11 cellular contexts compared by ENCODE assay signal in the genomic region with DNA sequence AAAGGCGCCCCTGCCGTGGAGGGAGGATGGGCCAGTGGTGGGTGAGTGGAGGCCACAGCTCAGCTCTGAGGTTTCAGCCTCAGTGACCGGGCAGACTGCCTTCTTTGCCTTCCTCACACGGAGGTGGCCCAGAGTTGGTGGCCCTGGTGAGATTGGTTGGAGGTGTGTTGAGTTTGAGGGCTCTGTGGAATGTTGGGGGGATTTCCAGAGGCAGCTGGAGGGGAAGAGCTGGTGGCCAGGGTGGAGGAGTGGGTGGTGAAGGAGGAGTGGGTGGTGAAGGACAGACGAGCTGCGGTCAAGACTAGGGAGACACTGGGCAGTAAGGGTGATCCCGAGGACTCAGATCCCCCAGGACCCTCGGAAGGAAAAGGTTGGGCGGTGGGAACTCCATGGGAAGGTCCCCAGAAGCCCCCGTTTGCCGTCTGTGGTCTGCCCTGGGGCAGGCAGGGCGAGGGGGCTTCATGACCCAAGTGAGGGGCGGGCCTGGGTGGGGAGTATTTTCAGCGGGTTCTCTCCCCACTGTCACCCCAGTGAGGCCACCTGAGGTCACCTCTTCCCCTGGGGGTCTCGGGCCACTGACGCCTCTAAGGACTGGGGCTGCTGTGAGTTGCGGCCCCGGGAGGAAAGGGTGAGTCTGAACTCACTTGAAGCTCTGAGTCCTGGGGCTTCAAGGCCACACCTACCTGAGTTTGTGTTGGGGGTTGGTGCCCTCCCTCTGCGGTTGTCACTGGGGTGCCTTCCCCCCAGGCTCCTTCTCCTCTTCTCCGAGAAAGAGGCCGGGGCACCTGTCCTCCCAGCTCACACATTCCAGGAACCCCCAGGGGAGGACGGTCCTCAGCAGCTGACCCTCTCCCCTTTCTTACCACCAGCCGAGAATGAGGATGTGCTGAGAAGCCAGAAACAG. TPM values are rescaled to one million over a fixed set of nuclear protein-coding genes. Genes with fewer than 3 reads are reported as not detected.
DNase-seq lines count a peak whose midpoint lies in the region; ATAC-seq and TF ChIP-seq lines count a peak whose summit lies in the region.
"Had no signal": no experiment of that assay in that cellular context is flagged by ENCODE, and none has a peak within 500 bp of the region (broad histone marks: within the 10 kb centered on the region; RNA-seq: fewer than 3 reads in every experiment).

No MANE protein-coding gene starts in this region.

- H3K56ac ChIP-seq in mesendoderm (ENCODE audit: low read length): no peak overlapping the region

- H4K8ac ChIP-seq in mesendoderm (ENCODE audit: low read depth, low read length): no peak overlapping the region

- no peak overlapping the region for H2BK15ac ChIP-seq in mesendoderm (replicated peaks; ENCODE audit: low read depth)

- H4K5ac ChIP-seq in mesendoderm (ENCODE audit: low read length): no peak overlapping the region

- no peaks in the 10 kb centered on the region for H3K79me2 ChIP-seq in mesendoderm (ENCODE audit: control insufficient read depth, insufficient read depth, low read length)

- no peaks in the 10 kb centered on the region for H3K79me1 ChIP-seq in mesendoderm (ENCODE audit: low read length)

- H3K36me3 ChIP-seq in mesendoderm (ENCODE audit: control insufficient read depth, insufficient read depth, low read length) (no peaks in the 10 kb centered on the region), upper lobe of left lung (no peaks in the 10 kb centered on the region)
- H3K36me3 ChIP-seq: thyroid gland had no signal

- H3K9me3 ChIP-seq in upper lobe of left lung: no peaks in the 10 kb centered on the region
- H3K9me3 ChIP-seq: A549, thyroid gland had no signal

- H3K9ac ChIP-seq in mesendoderm (ENCODE audit: low read length): no peak overlapping the region
- H3K9ac ChIP-seq: GM23248 had no signal

- H3K18ac ChIP-seq in mesendoderm (ENCODE audit: low read length): no peak overlapping the region

- no peak overlapping the region for H3K4me2 ChIP-seq in mesendoderm (ENCODE audit: low read length)
- H3K4me2 ChIP-seq: A549 had no signal

- peak overlapping the region; percentile 24 for H3K23ac ChIP-seq in mesendoderm (ENCODE audit: low read length)

- no peak overlapping the region for H3K27ac ChIP-seq in mesendoderm (ENCODE audit: low read depth, low read length)
- peak overlapping the region; percentile 57 to 82 (median 70) for H3K27ac ChIP-seq in upper lobe of left lung
- H3K27ac ChIP-seq: A549, GM23248, thyroid gland had no signal

- ATAC-seq in upper lobe of left lung (ENCODE audit: low FRiP score in 2 of 2): no peak
- ATAC-seq: A549 had no signal

- TF ChIP-seq CTCF in upper lobe of left lung (IDR thresholded peaks at IDR 0.05): no peak

- H2BK5ac ChIP-seq in mesendoderm (ENCODE audit: low read length): no peak overlapping the region

- peak; percentile 13 for DNase-seq in NOMO-1 treated with DMSO at 0.1 percent for 48 hours (lab: John Stamatoyannopoulos, UW; ENCODE audit: unreplicated experiment)
- DNase-seq in NOMO-1 treated with dmso at 0.1 percent for 144 hours (lab: John Stamatoyannopoulos, UW; ENCODE audit: unreplicated experiment): no peak
- peak; percentile 54 for DNase-seq in activated CD8-positive, alpha-beta memory T cell treated with anti-CD3 and anti-CD28 coated beads, Interleukin-2, amount 50 U/mL, for 1 hour (ENCODE audit: extremely low read depth)
- no peak for DNase-seq in mesendoderm
- peak in 1 of 2 donors; percentile 42 for DNase-seq in upper lobe of left lung
- no peak for DNase-seq in NCI-H526 treated with DMSO at 0.1 percent for 48 hours (lab: John Stamatoyannopoulos, UW)
- DNase-seq in NCI-H1436 treated with DMSO at 0.1 percent for 48 hours (lab: John Stamatoyannopoulos, UW): no peak
- no peak for DNase-seq in NCI-H2227 (lab: John Stamatoyannopoulos, UW; ENCODE audit: unreplicated experiment)
- DNase-seq: GM23248 had no signal

- TF ChIP-seq EP300 in upper lobe of left lung (IDR thresholded peaks at IDR 0.05): no peak

- no peak overlapping the region for H3K4ac ChIP-seq in mesendoderm (ENCODE audit: low read depth, low read length)

- no CpG with 5 or more reads among the region's 23 CpGs for WGBS in mesendoderm (ENCODE audit: extremely low coverage, insufficient coverage, low lambda C conversion rate)
- WGBS in upper lobe of left lung, 2 donors: 58 to 65% methylated on average over 17 to 23 of the region's 23 CpGs

- no peak overlapping the region for H2BK120ac ChIP-seq in mesendoderm (ENCODE audit: low read depth, low read length)

- no peak for TF ChIP-seq POLR2A in upper lobe of left lung (IDR thresholded peaks at IDR 0.05)

- H3K4me3 ChIP-seq in mesendoderm (ENCODE audit: low read length): no peak overlapping the region
- H3K4me3 ChIP-seq in upper lobe of left lung: peak overlapping the region in 3 of 4 donors; percentile 21 to 33 (median 29)
- H3K4me3 ChIP-seq: A549, GM23248, thyroid gland had no signal

- H3K4me1 ChIP-seq in mesendoderm (ENCODE audit: control insufficient read depth, low read depth, low read length): no peaks in the 10 kb centered on the region
- peaks cover 6 to 29% (median 11%) of the 10 kb centered on the region in 4 donors for H3K4me1 ChIP-seq in upper lobe of left lung
- H3K4me1 ChIP-seq: A549, thyroid gland had no signal

- H2AK5ac ChIP-seq in mesendoderm (ENCODE audit: low read length): no peak overlapping the region

- H3K27me3 ChIP-seq in mesendoderm (ENCODE audit: insufficient read depth, low read length, poor library complexity): no peaks in the 10 kb centered on the region
- H3K27me3 ChIP-seq in upper lobe of left lung: peaks cover 0 to 3% (median 0%) of the 10 kb centered on the region in 4 donors
- H3K27me3 ChIP-seq: thyroid gland had no signal

RNA-seq across cellular contexts. Expression of gene PIK3CD, which starts 22.7 kb away (rescaled TPM):
- polyA plus RNA-seq in mesendoderm (2013, experiment 1 of 2): 2.4 TPM
- polyA plus RNA-seq in mesendoderm (2013, experiment 2 of 2): 2.5 TPM
- total RNA-seq in upper lobe of left lung: 10 to 100 TPM; 19.0 to 56.6 (median 24.2) TPM

RNA-seq across cellular contexts. Expression of gene TMEM201, which starts 40.1 kb away (rescaled TPM):
- 16.6 TPM for polyA plus RNA-seq in mesendoderm (2013, experiment 1 of 2)
- 16.0 TPM for polyA plus RNA-seq in mesendoderm (2013, experiment 2 of 2)
- 10 to 100 TPM in 2 of 6 donors, 1 to 10 TPM in 4; 6.2 to 12.0 (median 8.1) TPM for total RNA-seq in upper lobe of left lung

Comparison
In these comparisons a context has a peak if more than half of its experiments do, and no peak if none do; other contexts are left out.
1. DNase-seq: peak in NOMO-1 treated with DMSO at 0.1 percent for 48 hours (single experiment) and activated CD8-positive, alpha-beta memory T cell treated with anti-CD3 and anti-CD28 coated beads, Interleukin-2, amount 50 U/mL, for 1 hour (single experiment); none in NOMO-1 treated with dmso at 0.1 percent for 144 hours (single experiment), mesendoderm (single experiment), NCI-H526 treated with DMSO at 0.1 percent for 48 hours (single experiment), NCI-H1436 treated with DMSO at 0.1 percent for 48 hours (single experiment) and NCI-H2227 (single experiment).